Comparison of ENCODE assay signal across 12 cellular contexts in the genomic region with DNA sequence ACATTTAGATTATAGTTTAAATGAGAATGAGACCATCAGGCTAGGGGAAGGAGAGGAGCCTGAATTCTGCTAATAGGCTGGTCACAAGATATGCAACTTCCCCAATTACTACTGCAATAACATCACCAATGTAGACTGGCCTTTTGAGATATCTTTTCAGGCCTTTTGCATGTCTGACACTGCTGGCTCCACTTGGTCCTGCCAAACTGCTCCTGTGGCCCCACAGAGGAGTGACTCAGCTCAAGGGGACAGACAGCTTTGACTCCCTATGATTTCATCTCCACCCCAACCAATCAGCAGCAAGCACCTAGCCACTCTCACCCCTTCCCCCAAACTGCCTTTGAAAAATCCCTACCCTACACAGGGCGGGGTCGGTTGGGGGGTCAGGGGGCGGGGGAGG. TPM values are rescaled to one million over a fixed set of nuclear protein-coding genes. Genes with fewer than 3 reads are reported as not detected.
A peak's percentile ranks its signal among the peaks of the same experiment; 100 is the strongest.
DNase-seq lines count a peak whose midpoint lies in the region; ATAC-seq and TF ChIP-seq lines count a peak whose summit lies in the region.
"Had no signal": no experiment of that assay in that cellular context is flagged by ENCODE, and none has a peak within 500 bp of the region (broad histone marks: within the 10 kb centered on the region; RNA-seq: fewer than 3 reads in every experiment).

No MANE protein-coding gene starts in this region.

- H3K27ac ChIP-seq in CD4-positive, alpha-beta T cell (ENCODE audit: low read depth, low read length), result peak overlapping the region; percentile 39
- peak overlapping the region; percentile 44 for H3K27ac ChIP-seq in lower lobe of right lung
- H3K27ac ChIP-seq in body of pancreas, result no peak overlapping the region
- no peak overlapping the region for H3K27ac ChIP-seq in sigmoid colon
- H3K27ac ChIP-seq: ascending aorta had no signal

- TF ChIP-seq EP300 in sigmoid colon (IDR thresholded peaks at IDR 0.05), result no peak

- H3K27me3 ChIP-seq in CD4-positive, alpha-beta T cell (ENCODE audit: control insufficient read depth, insufficient read depth, low read length), result no peaks in the 10 kb centered on the region
- H3K27me3 ChIP-seq in lower lobe of right lung (ENCODE audit: low read depth), result no peaks in the 10 kb centered on the region
- no peaks in the 10 kb centered on the region for H3K27me3 ChIP-seq in body of pancreas
- H3K27me3 ChIP-seq in sigmoid colon, result no peaks in the 10 kb centered on the region
- H3K27me3 ChIP-seq: ascending aorta had no signal

- TF ChIP-seq POLR2A in body of pancreas (IDR thresholded peaks at IDR 0.05) (no peak), sigmoid colon (IDR thresholded peaks at IDR 0.05) (no peak)

- ATAC-seq in CD4-positive, alpha-beta T cell (ENCODE audit: poor library complexity), result no peak
- ATAC-seq in lower lobe of right lung (peak; percentile 51 to 68), body of pancreas (no peak)
- ATAC-seq: esophagus mucosa had no signal

- H3K27me3 Mint-ChIP-seq in CD4-positive, alpha-beta T cell, result no peaks in the 10 kb centered on the region

- no peak for TF ChIP-seq CTCF in CD4-positive, alpha-beta T cell (IDR thresholded peaks at IDR 0.05)
- TF ChIP-seq CTCF in lower lobe of right lung (IDR thresholded peaks at IDR 0.05), result no peak
- no peak for TF ChIP-seq CTCF in body of pancreas (IDR thresholded peaks at IDR 0.05)
- TF ChIP-seq CTCF in sigmoid colon (IDR thresholded peaks at IDR 0.05), result no peak

- no peak for DNase-seq in CD4-positive, alpha-beta T cell
- DNase-seq in HT1080 (ENCODE audit: low read depth) (peak; percentile 18), lower lobe of right lung (peak; percentile 44), body of pancreas (no peak), UCSD-AML1 (lab: John Stamatoyannopoulos, UW; ENCODE audit: unreplicated experiment) (no peak), sigmoid colon (no peak), HT-29 (ENCODE audit: low spot score) (no peak)
- peak; percentile 50 to 51 for DNase-seq in activated CD4-positive, alpha-beta T cell treated with anti-CD3 and anti-CD28 coated beads, Interleukin-2, amount 50 U/mL, for 48 hours
- DNase-seq: DMS79 treated with DMSO at 0.1 percent for 48 hours, NCI-H82 had no signal

- H3K9me3 Mint-ChIP-seq in CD4-positive, alpha-beta T cell, result no peaks in the 10 kb centered on the region

- peak overlapping the region; percentile 66 for H3K4me3 Mint-ChIP-seq in CD4-positive, alpha-beta T cell

- POLR2A ChIA-PET in CD4-positive, alpha-beta T cell (lab: Charles Lee), result interaction anchor here (0.6 to 5.7 kb wide), 8 partner anchors 9 to 173 kb away, joined by 3 to 48 read pairs (median 6); a partner anchor contains a TSS

- intact Hi-C loops in CD4-positive, alpha-beta T cell (cut with DNase I, micrococcal nuclease), result loop anchor here in 1 of 2 experiments (5.0 kb wide), 1 partner anchor 32 kb away; no protein-coding TSS in a partner anchor
- intact Hi-C loops in lower lobe of right lung (cut with DNase I), result no loop called here
- intact Hi-C loops in body of pancreas (cut with DNase I), result no loop called here
- intact Hi-C loops in sigmoid colon (cut with DNase I), result no loop called here

- H3K36me3 Mint-ChIP-seq in CD4-positive, alpha-beta T cell (ENCODE audit: low read depth), result peaks cover 12% of the 10 kb centered on the region

- no peaks in the 10 kb centered on the region for H3K9me3 ChIP-seq in CD4-positive, alpha-beta T cell (ENCODE audit: control insufficient read depth, low read length)
- H3K9me3 ChIP-seq in lower lobe of right lung (no peaks in the 10 kb centered on the region), body of pancreas (no peaks in the 10 kb centered on the region), sigmoid colon (no peaks in the 10 kb centered on the region)
- H3K9me3 ChIP-seq: ascending aorta had no signal

- H3K4me3 ChIP-seq in lower lobe of right lung (no peak overlapping the region), body of pancreas (no peak overlapping the region), sigmoid colon (no peak overlapping the region)
- H3K4me3 ChIP-seq: ascending aorta had no signal

- H3K27ac Mint-ChIP-seq in CD4-positive, alpha-beta T cell, result peak overlapping the region; percentile 89

- H3K4me1 ChIP-seq in lower lobe of right lung (peaks cover 20% of the 10 kb centered on the region), body of pancreas (peaks cover 17% of the 10 kb centered on the region), sigmoid colon (no peaks in the 10 kb centered on the region)
- H3K4me1 ChIP-seq: ascending aorta had no signal

- H3K36me3 ChIP-seq in lower lobe of right lung (no peaks in the 10 kb centered on the region), body of pancreas (replicated peaks in 1 of 2; ENCODE audit: insufficient read depth in 1 of 2, low read depth in 2 of 2) (no peaks in the 10 kb centered on the region), sigmoid colon (no peaks in the 10 kb centered on the region)
- H3K36me3 ChIP-seq: ascending aorta had no signal

- 91 to 94% methylated on average over 3 of the region's 3 CpGs for WGBS in body of pancreas, 2 donors
- 82 to 83% methylated on average over 3 of the region's 3 CpGs for WGBS in sigmoid colon, 2 donors

- H3K4me1 Mint-ChIP-seq in CD4-positive, alpha-beta T cell (ENCODE audit: low read depth), result peaks cover 85% of the 10 kb centered on the region

- CTCF ChIA-PET in CD4-positive, alpha-beta T cell (lab: Charles Lee), result interaction anchor here (2.0 to 3.0 kb wide), 2 partner anchors 10 to 14 kb away, joined by 7 to 12 read pairs; no protein-coding TSS in a partner anchor

RNA-seq across cellular contexts. Expression of a gene that starts 22.8 kb away (rescaled TPM):
- 10 to 100 TPM; 46.4 TPM for total RNA-seq in CD4-positive, alpha-beta T cell
- total RNA-seq in HT1080 (2014; rRNA removed; shearing (Covaris generic)), result 0.30 and 0.40 TPM in 2 replicates
- 0.03 and 0.07 TPM in 2 replicates for polyA plus RNA-seq in HT1080 (2015; cell fraction: cytosol; rRNA removed)
- 0.05 and 0.11 TPM in 2 replicates for polyA plus RNA-seq in HT1080 (2015; cell fraction: nucleus; rRNA removed)
- 34.2 TPM for total RNA-seq in lower lobe of right lung
- total RNA-seq in body of pancreas, result 1 to 10 TPM; 5.3 to 9.3 TPM
- total RNA-seq in sigmoid colon, result 1 to 10 TPM; 1.6 to 2.8 (median 1.8) TPM
- 1 to 10 TPM; 1.6 to 4.6 (median 1.8) TPM for polyA plus RNA-seq in sigmoid colon
- 2.4 and 3.3 TPM in 2 replicates for total RNA-seq in HT-29 (2014; rRNA removed; shearing (Covaris generic))

Comparison
In these comparisons a context has a peak if more than half of its experiments do, and no peak if none do; other contexts are left out.
1. ATAC-seq: peak in lower lobe of right lung (2 of 2); none in CD4-positive, alpha-beta T cell (single experiment) and body of pancreas (single experiment).
2. DNase-seq: peak in HT1080 (single experiment), activated CD4-positive, alpha-beta T cell treated with anti-CD3 and anti-CD28 coated beads, Interleukin-2, amount 50 U/mL, for 48 hours (2 of 2) and lower lobe of right lung (single experiment); none in CD4-positive, alpha-beta T cell (0 of 10), body of pancreas (0 of 4), UCSD-AML1 (single experiment), sigmoid colon (single experiment) and HT-29 (single experiment).
3. H3K27ac ChIP-seq: peak in CD4-positive, alpha-beta T cell (single experiment) and lower lobe of right lung (single experiment); none in body of pancreas (0 of 4) and sigmoid colon (0 of 4).